8 cellular contexts compared by ENCODE assay signal in genomic region chr5:179822444-179822990, GRCh38. TPM values are rescaled to one million over a fixed set of nuclear protein-coding genes. Genes with fewer than 3 reads are reported as not detected.
A peak's percentile ranks its signal among the peaks of the same experiment; 100 is the strongest.
DNase-seq lines count a peak whose midpoint lies in the region; ATAC-seq and TF ChIP-seq lines count a peak whose summit lies in the region.

No MANE protein-coding gene starts in this region.

- peaks cover 9% of the 10 kb centered on the region; the same call in 1 of the 2 replicates for H3K79me2 ChIP-seq in H9 (ENCODE audit: insufficient read depth, low read length)

- no peak overlapping the region for H2BK5ac ChIP-seq in H9 (ENCODE audit: insufficient read length, low read length)

- peaks cover 6% of the 10 kb centered on the region for H3K27me3 Mint-ChIP-seq in H9 (ENCODE audit: low read depth)
- no peaks in the 10 kb centered on the region for H3K27me3 Mint-ChIP-seq in activated CD4-positive, alpha-beta memory T cell treated with anti-CD3 and anti-CD28 coated beads for 36 hours
- H3K27me3 Mint-ChIP-seq in glutamatergic neuron (ENCODE audit: unreplicated experiment): peaks cover 11% of the 10 kb centered on the region

- H2BK20ac ChIP-seq in H9 (ENCODE audit: low read depth, low read length, poor library complexity, severe bottlenecking): no peak overlapping the region

- peak overlapping the region; percentile 79 for H3K4me2 ChIP-seq in H9 (ENCODE audit: insufficient read depth, insufficient read length, low read length)

- peak overlapping the region in 1 of 3 experiments; percentile 58; a peak in 2 of 7 replicates for H3K27ac Mint-ChIP-seq in H9
- H3K27ac Mint-ChIP-seq in activated CD4-positive, alpha-beta memory T cell treated with anti-CD3 and anti-CD28 coated beads for 36 hours: peak overlapping the region; percentile 9
- no peak overlapping the region for H3K27ac Mint-ChIP-seq in glutamatergic neuron (ENCODE audit: unreplicated experiment)

- H3K56ac ChIP-seq in H9 (ENCODE audit: insufficient read length, low read depth, low read length): no peak overlapping the region

- H3K23me2 ChIP-seq in H9 (ENCODE audit: insufficient read length, low read depth, low read length, poor library complexity, severe bottlenecking): peaks cover 4% of the 10 kb centered on the region

- no peak overlapping the region for H3K14ac ChIP-seq in H9 (ENCODE audit: insufficient read depth, low read length)

- H2BK12ac ChIP-seq in H9 (ENCODE audit: insufficient read length, low read depth, low read length): no peak overlapping the region

- H4K8ac ChIP-seq in H9 (replicated peaks; ENCODE audit: insufficient read length, low read depth, low read length): no peak overlapping the region

- H3K36me3 Mint-ChIP-seq in H9 (ENCODE audit: insufficient read depth in 1 of 3, low read depth in 3 of 3) (peaks cover 32 to 48% (median 47%) of the 10 kb centered on the region in 3 experiments), glutamatergic neuron (ENCODE audit: unreplicated experiment) (no peaks in the 10 kb centered on the region)
- peaks cover 39% of the 10 kb centered on the region for H3K36me3 Mint-ChIP-seq in activated CD4-positive, alpha-beta memory T cell treated with anti-CD3 and anti-CD28 coated beads for 36 hours

- no peak overlapping the region for H3K27ac ChIP-seq in H9 (ENCODE audit: insufficient read length, low read depth, low read length)
- peak overlapping the region in 8 of 21 experiments; percentile 24 to 100 (median 70) for H3K27ac ChIP-seq in skin epidermis

- H3K23ac ChIP-seq in H9 (ENCODE audit: insufficient read length, low read depth, low read length): no peak overlapping the region

- H3K9ac ChIP-seq in H9 (ENCODE audit: extremely low read depth, insufficient read length, low read length): peak overlapping the region; percentile 1

- intact Hi-C loops in activated CD4-positive, alpha-beta memory T cell treated with anti-CD3 and anti-CD28 coated beads for 36 hours (cut with micrococcal nuclease): no loop called here

- no peak overlapping the region for H3T11ph ChIP-seq in H9 (ENCODE audit: low read length)

- peaks cover 35 to 38% of the 10 kb centered on the region in 2 experiments for H3K4me1 Mint-ChIP-seq in H9
- H3K4me1 Mint-ChIP-seq in activated CD4-positive, alpha-beta memory T cell treated with anti-CD3 and anti-CD28 coated beads for 36 hours (ENCODE audit: low read depth): peaks cover 53% of the 10 kb centered on the region
- H3K4me1 Mint-ChIP-seq in glutamatergic neuron (ENCODE audit: low read depth, unreplicated experiment): peaks cover 24% of the 10 kb centered on the region

- CTCF ChIA-PET in activated CD4-positive, alpha-beta memory T cell treated with anti-CD3 and anti-CD28 coated beads for 36 hours (lab: Charles Lee): interaction anchor here (1.1 to 1.7 kb wide), 3 partner anchors 11 to 21 kb away, joined by 3 to 10 read pairs (median 3); no protein-coding TSS in a partner anchor

- H3K9me3 Mint-ChIP-seq in H9 (no peaks in the 10 kb centered on the region; a peak in 1 of 5 replicates), glutamatergic neuron (ENCODE audit: unreplicated experiment) (peaks cover 13% of the 10 kb centered on the region)
- H3K9me3 Mint-ChIP-seq in activated CD4-positive, alpha-beta memory T cell treated with anti-CD3 and anti-CD28 coated beads for 36 hours: no peaks in the 10 kb centered on the region

- no peak overlapping the region for H2AK5ac ChIP-seq in H9 (ENCODE audit: insufficient read length, low read length)

- no peak for DNase-seq in H9
- DNase-seq in activated CD4-positive, alpha-beta memory T cell treated with anti-CD3 and anti-CD28 coated beads for 36 hours: no peak
- no peak for DNase-seq in glutamatergic neuron
- DNase-seq in stimulated activated naive CD4-positive, alpha-beta T cell (lab: John Stamatoyannopoulos, UW): no peak
- no peak for DNase-seq in OCI-M1 (lab: John Stamatoyannopoulos, UW)

- H3K4me1 ChIP-seq in H9 (ENCODE audit: insufficient read depth, low read length): peaks cover 3% of the 10 kb centered on the region; the same call in 1 of the 2 replicates

- no peak overlapping the region for H2AFZ ChIP-seq in H9 (ENCODE audit: low read length)

- peak overlapping the region; percentile 64 to 100 (median 99) for H3K4me3 ChIP-seq in skin epidermis

- POLR2A ChIA-PET in activated CD4-positive, alpha-beta memory T cell treated with anti-CD3 and anti-CD28 coated beads for 36 hours (lab: Charles Lee): interaction anchor here (0.5 to 0.6 kb wide), 2 partner anchors 145 to 278 kb away, joined by 3 read pairs; no protein-coding TSS in a partner anchor

- H3K27me3 ChIP-seq in H9 (ENCODE audit: insufficient read depth, low read length): no peaks in the 10 kb centered on the region

- H4K20me1 ChIP-seq in H9 (ENCODE audit: control insufficient read depth, insufficient read depth, insufficient read length): no peaks in the 10 kb centered on the region

- no peak overlapping the region for H3K4ac ChIP-seq in H9 (ENCODE audit: low read depth, low read length)

- no peaks in the 10 kb centered on the region for H3K9me3 ChIP-seq in H9 (ENCODE audit: control insufficient read depth, low read depth, low read length)

- H3K18ac ChIP-seq in H9 (ENCODE audit: insufficient read length, low read depth, low read length): no peak overlapping the region

- no peak overlapping the region for H2BK120ac ChIP-seq in H9 (ENCODE audit: low read depth, low read length, poor library complexity, severe bottlenecking)

- no CpG with 5 or more reads among the region's 8 CpGs for WGBS in H9 (ENCODE audit: extremely low coverage, insufficient read length, low lambda C conversion rate)

- no peak overlapping the region for H4K91ac ChIP-seq in H9 (ENCODE audit: insufficient read length, low read depth, low read length)

- peaks cover 10% of the 10 kb centered on the region for H3K79me1 ChIP-seq in H9 (ENCODE audit: insufficient read depth, low read depth, low read length, poor library complexity, severe bottlenecking)

- H2BK15ac ChIP-seq in H9 (ENCODE audit: low read depth, low read length): no peak overlapping the region

- ATAC-seq in HG03139 (IDR thresholded peaks at IDR 0.05; ENCODE audit: unreplicated experiment) (no peak), HG02610 (IDR thresholded peaks at IDR 0.05; ENCODE audit: unreplicated experiment) (no peak)

- TF ChIP-seq CTCF in H9 (conservative IDR thresholded peaks at IDR 0.05): no peak
- no peak for TF ChIP-seq CTCF in glutamatergic neuron (IDR thresholded peaks at IDR 0.05; ENCODE audit: partially characterized antibody, unreplicated experiment)

- peak overlapping the region; percentile 88 to 93 for H3K4me3 Mint-ChIP-seq in H9
- H3K4me3 Mint-ChIP-seq in activated CD4-positive, alpha-beta memory T cell treated with anti-CD3 and anti-CD28 coated beads for 36 hours: peak overlapping the region; percentile 90
- H3K4me3 Mint-ChIP-seq in glutamatergic neuron (ENCODE audit: unreplicated experiment): peak overlapping the region; percentile 78

- H4K5ac ChIP-seq in H9 (ENCODE audit: insufficient read length, low read depth, low read length): no peak overlapping the region

RNA-seq across cellular contexts. Expression of gene SQSTM1, which starts 1.8 kb away (rescaled TPM):
- total RNA-seq in H9 (2021) (144 and 147 TPM in 2 replicates), glutamatergic neuron (ENCODE audit: unreplicated experiment) (97.0 TPM)
- 100 to 1,000 TPM; 127 to 130 TPM for total RNA-seq in activated CD4-positive, alpha-beta memory T cell treated with anti-CD3 and anti-CD28 coated beads for 36 hours

RNA-seq across cellular contexts. Expression of gene MGAT4B, which starts 15.9 kb away (rescaled TPM):
- 140 and 147 TPM in 2 replicates for total RNA-seq in H9 (2021)
- total RNA-seq in activated CD4-positive, alpha-beta memory T cell treated with anti-CD3 and anti-CD28 coated beads for 36 hours: 10 to 100 TPM; 95.8 to 96.8 TPM
- total RNA-seq in glutamatergic neuron (ENCODE audit: unreplicated experiment): 140 TPM

RNA-seq across cellular contexts. Expression of gene LTC4S, which starts 28.7 kb away (rescaled TPM):
- total RNA-seq in H9 (2021) (3.7 and 4.5 TPM in 2 replicates), glutamatergic neuron (ENCODE audit: unreplicated experiment) (0.91 TPM)
- total RNA-seq in activated CD4-positive, alpha-beta memory T cell treated with anti-CD3 and anti-CD28 coated beads for 36 hours: 1 to 10 TPM in 1 of 2 experiments, under 1 TPM in 1; 0.48 to 1.1 TPM

RNA-seq across cellular contexts. Expression of gene MRNIP, which starts 36.1 kb away (rescaled TPM):
- total RNA-seq in H9 (2021) (30.4 and 31.1 TPM in 2 replicates), glutamatergic neuron (ENCODE audit: unreplicated experiment) (60.2 TPM)
- 10 to 100 TPM; 19.8 to 24.9 TPM for total RNA-seq in activated CD4-positive, alpha-beta memory T cell treated with anti-CD3 and anti-CD28 coated beads for 36 hours
